ENCODE assay signal across 8 cellular contexts in the genomic region with DNA sequence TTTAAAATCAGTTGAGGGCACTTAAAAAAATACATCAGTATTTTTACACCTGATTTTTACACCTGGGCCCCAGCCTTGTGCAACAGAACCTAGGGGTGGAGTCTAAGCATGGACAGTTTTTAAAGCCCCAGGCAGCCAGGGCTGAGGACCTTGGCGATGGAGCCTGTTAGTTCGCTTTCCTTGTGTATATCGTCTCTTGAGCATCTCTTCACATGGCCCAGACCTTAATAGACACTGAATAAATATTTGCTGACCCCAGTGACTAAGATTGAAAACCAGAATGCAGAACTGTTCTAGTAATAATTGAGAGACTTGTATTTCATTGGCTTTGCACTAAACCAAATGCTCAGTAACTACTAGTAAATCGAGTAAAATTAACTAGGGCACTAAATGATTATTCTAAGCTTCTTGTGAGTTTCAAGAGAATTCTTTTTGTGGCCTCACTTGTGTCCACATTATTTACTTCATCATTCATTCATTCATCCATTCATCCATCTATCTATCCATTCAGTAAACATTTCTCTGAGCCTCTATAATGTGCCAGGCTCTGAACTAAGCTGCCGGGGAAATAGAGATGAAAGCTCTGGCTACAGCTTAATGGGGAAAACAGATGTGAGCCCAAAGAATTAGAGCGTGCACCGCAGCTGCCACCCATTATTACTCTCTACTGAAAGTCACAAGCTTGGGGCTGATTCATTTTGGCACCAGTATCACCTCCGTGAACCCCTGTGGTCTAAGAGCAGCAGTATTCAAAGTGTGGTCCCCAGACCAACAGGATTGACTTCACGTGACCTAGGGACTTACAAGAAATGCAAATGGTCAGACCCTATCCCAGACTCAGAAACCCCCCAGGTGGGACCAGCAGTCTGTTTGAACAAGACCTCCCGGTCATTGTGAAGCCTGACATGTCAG. TPM values are rescaled to one million over a fixed set of nuclear protein-coding genes. Genes with fewer than 3 reads are reported as not detected.
DNase-seq lines count a peak whose midpoint lies in the region; ATAC-seq, FAIRE-seq and TF ChIP-seq lines count a peak whose summit lies in the region.

No MANE protein-coding gene starts in this region.

- no peaks in the 10 kb centered on the region for H3K36me3 Mint-ChIP-seq in activated T-helper 1 cell treated with anti-CD3 and anti-CD28 coated beads, Interleukin-12 subunit alpha, Interleukin-12 subunit beta, Interleukin-2, Interleukin-4 antibody, amounts not matched to agents 30 ng/mL and 10 ng/mL and 1 ng/mL, durations not matched to agents 14 hours and 24 hours and 36 hours (ENCODE audit: low read depth)

- H3K36me3 ChIP-seq in bronchial epithelial cell (ENCODE audit: control insufficient read depth, insufficient read depth, low read length), result no peaks in the 10 kb centered on the region

- peak; percentile 66 for DNase-seq in D721Med (ENCODE audit: insufficient read length, low spot score)
- DNase-seq in bronchial epithelial cell (ENCODE audit: low read depth), result peak; percentile 19
- no peak for DNase-seq in activated T-helper 1 cell treated with anti-CD3 and anti-CD28 coated beads, Interleukin-12 subunit alpha, Interleukin-12 subunit beta, Interleukin-2, Interleukin-4 antibody, amounts not matched to agents 30 ng/mL and 10 ng/mL and 1 ng/mL, durations not matched to agents 14 hours and 24 hours and 36 hours (ENCODE audit: low spot score)
- no peak for DNase-seq in amygdala (lab: John Stamatoyannopoulos, UW)
- no peak for DNase-seq in central memory CD4-positive, alpha-beta T cell
- DNase-seq in activated CD4-positive, alpha-beta T cell treated with anti-CD3 and anti-CD28 coated beads for 1 hour, result no peak

- no peaks in the 10 kb centered on the region for H3K27me3 ChIP-seq in bronchial epithelial cell (ENCODE audit: control insufficient read depth, insufficient read depth, low read length)

- no peak overlapping the region for H3K27ac Mint-ChIP-seq in activated T-helper 1 cell treated with anti-CD3 and anti-CD28 coated beads, Interleukin-12 subunit alpha, Interleukin-12 subunit beta, Interleukin-2, Interleukin-4 antibody, amounts not matched to agents 30 ng/mL and 10 ng/mL and 1 ng/mL, durations not matched to agents 14 hours and 24 hours and 36 hours

- peaks cover 17% of the 10 kb centered on the region for H3K4me1 Mint-ChIP-seq in activated T-helper 1 cell treated with anti-CD3 and anti-CD28 coated beads, Interleukin-12 subunit alpha, Interleukin-12 subunit beta, Interleukin-2, Interleukin-4 antibody, amounts not matched to agents 30 ng/mL and 10 ng/mL and 1 ng/mL, durations not matched to agents 14 hours and 24 hours and 36 hours (ENCODE audit: low read depth)

- FAIRE-seq in D721Med (lab: Jason Lieb, UNC) (no peak), bronchial epithelial cell (lab: Jason Lieb, UNC) (no peak)

- no peaks in the 10 kb centered on the region for H3K9me3 Mint-ChIP-seq in activated T-helper 1 cell treated with anti-CD3 and anti-CD28 coated beads, Interleukin-12 subunit alpha, Interleukin-12 subunit beta, Interleukin-2, Interleukin-4 antibody, amounts not matched to agents 30 ng/mL and 10 ng/mL and 1 ng/mL, durations not matched to agents 14 hours and 24 hours and 36 hours

- intact Hi-C loops in activated T-helper 1 cell treated with anti-CD3 and anti-CD28 coated beads, Interleukin-12 subunit alpha, Interleukin-12 subunit beta, Interleukin-2, Interleukin-4 antibody, amounts not matched to agents 30 ng/mL and 10 ng/mL and 1 ng/mL, durations not matched to agents 14 hours and 24 hours and 36 hours (cut with micrococcal nuclease), result loop anchor here (5.0 kb wide), 1 partner anchor 461 kb away; no protein-coding TSS in a partner anchor

- TF ChIP-seq CTCF in D721Med (IDR thresholded peaks at IDR 0.05; ENCODE audit: insufficient read depth, missing control alignments) (no peak), bronchial epithelial cell (IDR thresholded peaks at IDR 0.05; ENCODE audit: insufficient read depth, low read length, severe bottlenecking) (no peak)

- ATAC-seq in GM19043 (IDR thresholded peaks at IDR 0.05; ENCODE audit: low read depth, unreplicated experiment), result peak; percentile 56
- peak; percentile 58 for ATAC-seq in HG03097 (IDR thresholded peaks at IDR 0.05; ENCODE audit: low FRiP score, unreplicated experiment)

- no peak overlapping the region for H3K4me3 Mint-ChIP-seq in activated T-helper 1 cell treated with anti-CD3 and anti-CD28 coated beads, Interleukin-12 subunit alpha, Interleukin-12 subunit beta, Interleukin-2, Interleukin-4 antibody, amounts not matched to agents 30 ng/mL and 10 ng/mL and 1 ng/mL, durations not matched to agents 14 hours and 24 hours and 36 hours

- no peak overlapping the region for H3K4me3 ChIP-seq in bronchial epithelial cell (ENCODE audit: low read depth, low read length)

- peaks cover 4% of the 10 kb centered on the region for H3K27me3 Mint-ChIP-seq in activated T-helper 1 cell treated with anti-CD3 and anti-CD28 coated beads, Interleukin-12 subunit alpha, Interleukin-12 subunit beta, Interleukin-2, Interleukin-4 antibody, amounts not matched to agents 30 ng/mL and 10 ng/mL and 1 ng/mL, durations not matched to agents 14 hours and 24 hours and 36 hours (ENCODE audit: insufficient read depth)

RNA-seq across cellular contexts. Expression of a gene that starts 30.7 kb away (rescaled TPM):
- total RNA-seq in bronchial epithelial cell, result 16.3 and 17.1 TPM in 2 replicates
- total RNA-seq in activated T-helper 1 cell treated with anti-CD3 and anti-CD28 coated beads, Interleukin-12 subunit alpha, Interleukin-12 subunit beta, Interleukin-2, Interleukin-4 antibody, amounts not matched to agents 30 ng/mL and 10 ng/mL and 1 ng/mL, durations not matched to agents 14 hours and 24 hours and 36 hours, result 9.7 and 13.0 TPM in 2 replicates

Comparison
In these comparisons a context has a peak if more than half of its experiments do, and no peak if none do; other contexts are left out.
1. DNase-seq: peak in D721Med (single experiment) and bronchial epithelial cell (single experiment); none in activated T-helper 1 cell treated with anti-CD3 and anti-CD28 coated beads, Interleukin-12 subunit alpha, Interleukin-12 subunit beta, Interleukin-2, Interleukin-4 antibody, amounts not matched to agents 30 ng/mL and 10 ng/mL and 1 ng/mL, durations not matched to agents 14 hours and 24 hours and 36 hours (single experiment), amygdala (0 of 56), central memory CD4-positive, alpha-beta T cell (single experiment) and activated CD4-positive, alpha-beta T cell treated with anti-CD3 and anti-CD28 coated beads for 1 hour (single experiment).